ENCODE assay signal across 1 cellular context in the genomic region with DNA sequence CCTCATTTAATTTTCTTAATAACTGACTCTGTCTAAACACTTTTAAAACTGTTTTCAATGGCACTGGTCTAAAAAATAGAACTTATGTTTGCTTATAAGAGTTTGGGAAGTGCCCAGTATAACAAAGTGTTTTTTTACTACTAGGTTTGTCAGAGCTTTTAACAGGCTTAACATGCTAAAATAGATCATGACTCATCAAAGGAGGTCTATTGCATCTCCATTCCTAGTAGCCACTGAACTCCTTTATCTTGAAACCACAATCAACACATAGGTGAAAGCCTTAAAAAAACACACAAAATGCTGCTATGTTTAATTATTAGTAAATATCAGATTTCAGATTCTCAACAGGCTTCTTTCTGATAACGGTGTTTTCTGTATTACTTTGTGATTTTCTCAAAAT.
TF ChIP-seq lines count a peak whose summit lies in the region.

No MANE protein-coding gene starts in this region.

TF ChIP-seq in IMR-90, 13 proteins besides CTCF, POLR2A, EP300 and RAD21:
- TF ChIP-seq NFE2L2 (IDR thresholded peaks at IDR 0.05; ENCODE audit: low read depth, low read length), result no peak
- TF ChIP-seq MAFK (IDR thresholded peaks at IDR 0.05; ENCODE audit: low read depth, low read length), result no peak
- TF ChIP-seq FOS (IDR thresholded peaks at IDR 0.05; ENCODE audit: low read depth, low read length), result peak; percentile 68; the same call in 1 of the 2 replicates
- TF ChIP-seq CEBPB (IDR thresholded peaks at IDR 0.05; ENCODE audit: low read depth, low read length), result peak; percentile 57; the same call in 1 of the 2 replicates
